ENCODE assay signal across 14 cellular contexts in the genomic region with DNA sequence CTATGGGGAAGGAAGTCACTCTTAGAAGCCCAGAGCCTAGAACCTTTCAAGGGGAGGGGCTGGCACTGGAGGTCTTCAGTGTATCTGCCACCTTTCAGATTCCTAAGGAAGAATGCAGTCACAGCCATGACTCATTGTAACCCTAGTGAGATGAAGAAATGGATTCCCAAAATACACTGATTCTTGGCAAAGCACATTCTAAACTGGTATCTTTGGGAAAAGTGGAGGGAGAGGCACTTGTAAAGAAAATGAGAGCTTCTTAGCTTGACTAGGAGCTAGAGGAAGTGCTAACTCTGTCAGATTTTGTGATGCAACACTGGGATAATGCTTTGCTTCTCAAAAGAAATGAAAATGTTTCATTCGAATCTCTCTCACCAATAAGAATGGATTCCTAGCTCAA. TPM values are rescaled to one million over a fixed set of nuclear protein-coding genes. Genes with fewer than 3 reads are reported as not detected.
DNase-seq lines count a peak whose midpoint lies in the region; ATAC-seq and TF ChIP-seq lines count a peak whose summit lies in the region.
"Had no signal": no experiment of that assay in that cellular context is flagged by ENCODE, and none has a peak within 500 bp of the region (broad histone marks: within the 10 kb centered on the region; RNA-seq: fewer than 3 reads in every experiment).

No MANE protein-coding gene starts in this region.

- no peak for ATAC-seq in GM21529 (IDR thresholded peaks at IDR 0.05; ENCODE audit: unreplicated experiment)

- in situ Hi-C loops in ACHN (cut with HindIII; ENCODE audit: low pct_ligation_motif_present, low pct_unique_long_range_greater_than_20kb, low sequenced_read_pairs), result no loop called here

- H3K27me3 Mint-ChIP-seq in HFFc6 (ENCODE audit: insufficient read depth) (no peaks in the 10 kb centered on the region), type B pancreatic cell (peaks cover 39% of the 10 kb centered on the region)

- peaks cover 26% of the 10 kb centered on the region for H3K4me1 Mint-ChIP-seq in HFFc6 (ENCODE audit: low read depth)
- H3K4me1 Mint-ChIP-seq in type B pancreatic cell (ENCODE audit: unreplicated experiment), result no peaks in the 10 kb centered on the region

- peak overlapping the region; percentile 79 for H3K27ac Mint-ChIP-seq in HFFc6
- no peak overlapping the region for H3K27ac Mint-ChIP-seq in type B pancreatic cell

- DNase-seq in ACHN, result peak; percentile 17
- peak; percentile 32 for DNase-seq in HFFc6
- DNase-seq in amniotic epithelial cell (ENCODE audit: low read depth), result peak; percentile 20
- DNase-seq in hepatic stellate cell (ENCODE audit: low spot score), result peak; percentile 71
- DNase-seq in NCI-H2081 (lab: John Stamatoyannopoulos, UW), result no peak
- DNase-seq in type B pancreatic cell (ENCODE audit: extremely low spot score, unreplicated experiment), result no peak
- no peak for DNase-seq in stimulated activated CD4-positive, alpha-beta T cell treated with anti-CD3 and anti-CD28 coated beads, Interleukin-4, amount 100 ng/mL, for 4 hours
- DNase-seq: dermis blood vessel endothelial cell, midbrain, NCI-H2171, occipital lobe, thyroid gland had no signal

- TF ChIP-seq CTCF in HFFc6 (IDR thresholded peaks at IDR 0.05) (no peak), type B pancreatic cell (conservative IDR thresholded peaks at IDR 0.05) (no peak)

- H3K9me3 Mint-ChIP-seq in HFFc6 (no peaks in the 10 kb centered on the region), type B pancreatic cell (no peaks in the 10 kb centered on the region)

- peak overlapping the region; percentile 38 for H3K4me3 Mint-ChIP-seq in HFFc6
- no peak overlapping the region for H3K4me3 Mint-ChIP-seq in type B pancreatic cell

- no peaks in the 10 kb centered on the region for H3K36me3 Mint-ChIP-seq in HFFc6 (ENCODE audit: low read depth)
- H3K36me3 Mint-ChIP-seq in type B pancreatic cell, result no peaks in the 10 kb centered on the region

RNA-seq across cellular contexts. Expression of a gene that starts 14.4 kb away (rescaled TPM):
- total RNA-seq in HFFc6 (2021; fragmentation: NEBNext Ultra II Directional; extraction: Animal tissue kit (Norgen Biotek cat#: 25700)), result 10 to 100 TPM in 4 of 6 experiments, 1 to 10 TPM in 2; 7.8 to 18.6 (median 16.2) TPM
- 0.92 and 1.1 TPM in 2 replicates for total RNA-seq in type B pancreatic cell (ENCODE audit: low replicate concordance)

RNA-seq across cellular contexts. Expression of a gene that starts 25.2 kb away (rescaled TPM):
- total RNA-seq in HFFc6 (2021; fragmentation: NEBNext Ultra II Directional; extraction: Animal tissue kit (Norgen Biotek cat#: 25700)), result 10 to 100 TPM; 50.0 to 66.0 (median 59.7) TPM
- total RNA-seq in type B pancreatic cell (ENCODE audit: low replicate concordance), result 26.1 and 45.5 TPM in 2 replicates

RNA-seq across cellular contexts. Expression of a gene that starts 46.6 kb away (rescaled TPM):
- not detected for total RNA-seq in HFFc6 (2021; fragmentation: NEBNext Ultra II Directional; extraction: Animal tissue kit (Norgen Biotek cat#: 25700))
- not detected in 2 replicates for total RNA-seq in type B pancreatic cell (ENCODE audit: low replicate concordance)
- total RNA-seq: dermis blood vessel endothelial cell, frontal cortex, occipital lobe, thyroid gland had no signal

RNA-seq across cellular contexts. Expression of a gene that starts 56.7 kb away (rescaled TPM):
- not detected for total RNA-seq in HFFc6 (2021; fragmentation: NEBNext Ultra II Directional; extraction: Animal tissue kit (Norgen Biotek cat#: 25700))
- total RNA-seq in type B pancreatic cell (ENCODE audit: low replicate concordance), result not detected in 2 replicates
- total RNA-seq: dermis blood vessel endothelial cell, frontal cortex, occipital lobe, thyroid gland had no signal

Comparison
In these comparisons a context has a peak if more than half of its experiments do, and no peak if none do; other contexts are left out.
1. DNase-seq: peak in ACHN (single experiment), HFFc6 (single experiment), amniotic epithelial cell (single experiment) and hepatic stellate cell (single experiment); none in NCI-H2081 (0 of 2), type B pancreatic cell (single experiment) and stimulated activated CD4-positive, alpha-beta T cell treated with anti-CD3 and anti-CD28 coated beads, Interleukin-4, amount 100 ng/mL, for 4 hours (0 of 2).